Comparison of ENCODE assay signal across 20 cellular contexts in genomic region chr1:212024469-212025149, GRCh38. TPM values are rescaled to one million over a fixed set of nuclear protein-coding genes. Genes with fewer than 3 reads are reported as not detected.
A peak's percentile ranks its signal among the peaks of the same experiment; 100 is the strongest.
DNase-seq lines count a peak whose midpoint lies in the region; ATAC-seq, FAIRE-seq and TF ChIP-seq lines count a peak whose summit lies in the region.
"Had no signal": no experiment of that assay in that cellular context is flagged by ENCODE, and none has a peak within 500 bp of the region (broad histone marks: within the 10 kb centered on the region; RNA-seq: fewer than 3 reads in every experiment).

No MANE protein-coding gene starts in this region.

- intact Hi-C loops in activated CD4-positive, alpha-beta T cell treated with anti-CD3 and anti-CD28 coated beads for 36 hours (cut with DNase I, micrococcal nuclease), result no loop called here

- no peak for FAIRE-seq in A549 (lab: Jason Lieb, UNC)
- FAIRE-seq: GM12892, H1 had no signal

- POLR2A ChIA-PET in activated CD4-positive, alpha-beta T cell treated with anti-CD3 and anti-CD28 coated beads for 36 hours (lab: Charles Lee), result no interaction called here
- POLR2A ChIA-PET in A549 (lab: Yijun Ruan, JAX), result no interaction called here

- no peaks in the 10 kb centered on the region for H3K27me3 Mint-ChIP-seq in activated CD4-positive, alpha-beta T cell treated with anti-CD3 and anti-CD28 coated beads for 36 hours
- no peaks in the 10 kb centered on the region for H3K27me3 Mint-ChIP-seq in activated T-helper 17 cell treated with anti-CD3 and anti-CD28 coated beads, Interleukin-2, amount 50 U/mL, for 72 hours
- no peaks in the 10 kb centered on the region for H3K27me3 Mint-ChIP-seq in endodermal cell (ENCODE audit: insufficient read depth)
- H3K27me3 Mint-ChIP-seq: CD4-positive, alpha-beta memory T cell had no signal

- H3K27ac ChIP-seq in A549, result no peak overlapping the region
- no peak overlapping the region for H3K27ac ChIP-seq in endodermal cell (ENCODE audit: low read depth, low read length)
- H3K27ac ChIP-seq: GM23248 had no signal

- TF ChIP-seq POLR2A in A549 (IDR thresholded peaks at IDR 0.05; ENCODE audit: low read length), result no peak

- H3K4me1 ChIP-seq in A549, result peaks cover 34% of the 10 kb centered on the region
- H3K4me1 ChIP-seq in endodermal cell (ENCODE audit: control insufficient read depth, insufficient read depth, low read length), result no peaks in the 10 kb centered on the region

- peaks cover 9% of the 10 kb centered on the region; the same call in 1 of the 3 replicates for H3K9me3 ChIP-seq in A549
- H3K9me3 ChIP-seq in endodermal cell (ENCODE audit: control insufficient read depth, low read length), result peaks cover 29% of the 10 kb centered on the region

- H3K4me3 Mint-ChIP-seq in activated CD4-positive, alpha-beta T cell treated with anti-CD3 and anti-CD28 coated beads for 36 hours, result no peak overlapping the region
- H3K4me3 Mint-ChIP-seq in activated T-helper 17 cell treated with anti-CD3 and anti-CD28 coated beads, Interleukin-2, amount 50 U/mL, for 72 hours, result no peak overlapping the region
- H3K4me3 Mint-ChIP-seq in endodermal cell, result no peak overlapping the region
- H3K4me3 Mint-ChIP-seq: CD4-positive, alpha-beta memory T cell had no signal

- 94% methylated on average over 3 of the region's 3 CpGs for WGBS in A549 (ENCODE audit: missing lambda C conversion rate)
- WGBS in endodermal cell (ENCODE audit: insufficient coverage in 1 of 2, insufficient read length in 1 of 2), 2 experiments, result 98 to 100% methylated on average over 1 to 2 of the region's 3 CpGs

- TF ChIP-seq EP300 in A549 (IDR thresholded peaks at IDR 0.05), result no peak

- H3K4me3 ChIP-seq in A549, result no peak overlapping the region
- H3K4me3 ChIP-seq in endodermal cell (ENCODE audit: low read length), result peak overlapping the region; percentile 34
- H3K4me3 ChIP-seq: GM23248 had no signal

- ATAC-seq in activated CD4-positive, alpha-beta T cell treated with anti-CD3 and anti-CD28 coated beads for 36 hours, result peak; percentile 63
- ATAC-seq in A549 (no peak), GM21381 (IDR thresholded peaks at IDR 0.05; ENCODE audit: unreplicated experiment) (no peak)
- ATAC-seq in activated T-helper 17 cell treated with anti-CD3 and anti-CD28 coated beads, Interleukin-2, amount 50 U/mL, for 72 hours (replicated peaks), result peak; percentile 53

- no peak for TF ChIP-seq CTCF in A549 (IDR thresholded peaks at IDR 0.05)
- TF ChIP-seq CTCF in endodermal cell (conservative IDR thresholded peaks at IDR 0.05), result no peak

- H3K9ac ChIP-seq in endodermal cell (ENCODE audit: extremely low read depth, low read length, poor library complexity, severe bottlenecking), result no peak overlapping the region
- H3K9ac ChIP-seq: GM23248 had no signal

- H3K36me3 Mint-ChIP-seq in activated CD4-positive, alpha-beta T cell treated with anti-CD3 and anti-CD28 coated beads for 36 hours (ENCODE audit: low read depth), result peaks cover 31% of the 10 kb centered on the region
- H3K36me3 Mint-ChIP-seq in activated T-helper 17 cell treated with anti-CD3 and anti-CD28 coated beads, Interleukin-2, amount 50 U/mL, for 72 hours (ENCODE audit: low read depth), result peaks cover 28% of the 10 kb centered on the region
- H3K36me3 Mint-ChIP-seq in endodermal cell (ENCODE audit: low read depth), result peaks cover 31% of the 10 kb centered on the region

- no peak for TF ChIP-seq RAD21 in A549 (conservative IDR thresholded peaks at IDR 0.05 in 1 of 2, IDR thresholded peaks at IDR 0.05 in 1 of 2)

- H3K9me3 Mint-ChIP-seq in activated CD4-positive, alpha-beta T cell treated with anti-CD3 and anti-CD28 coated beads for 36 hours (ENCODE audit: low read depth), result peaks cover 11% of the 10 kb centered on the region
- H3K9me3 Mint-ChIP-seq in activated T-helper 17 cell treated with anti-CD3 and anti-CD28 coated beads, Interleukin-2, amount 50 U/mL, for 72 hours, result peaks cover 4% of the 10 kb centered on the region
- H3K9me3 Mint-ChIP-seq in endodermal cell, result peaks cover 22% of the 10 kb centered on the region

- peaks cover 16% of the 10 kb centered on the region for H3K4me1 Mint-ChIP-seq in activated CD4-positive, alpha-beta T cell treated with anti-CD3 and anti-CD28 coated beads for 36 hours
- H3K4me1 Mint-ChIP-seq in activated T-helper 17 cell treated with anti-CD3 and anti-CD28 coated beads, Interleukin-2, amount 50 U/mL, for 72 hours, result peaks cover 9% of the 10 kb centered on the region
- peaks cover 8% of the 10 kb centered on the region for H3K4me1 Mint-ChIP-seq in endodermal cell

- peaks cover 31% of the 10 kb centered on the region for H3K36me3 ChIP-seq in endodermal cell (ENCODE audit: control insufficient read depth, insufficient read depth, low read length)

- H3K27ac Mint-ChIP-seq in activated CD4-positive, alpha-beta T cell treated with anti-CD3 and anti-CD28 coated beads for 36 hours, result no peak overlapping the region
- no peak overlapping the region for H3K27ac Mint-ChIP-seq in activated T-helper 17 cell treated with anti-CD3 and anti-CD28 coated beads, Interleukin-2, amount 50 U/mL, for 72 hours
- H3K27ac Mint-ChIP-seq in endodermal cell, result no peak overlapping the region
- H3K27ac Mint-ChIP-seq: CD4-positive, alpha-beta memory T cell had no signal

- DNase-seq in activated CD4-positive, alpha-beta T cell treated with anti-CD3 and anti-CD28 coated beads for 36 hours, result no peak
- DNase-seq in activated CD4-positive, alpha-beta T cell treated with anti-CD3 and anti-CD28 coated beads for 1 hour, result no peak
- DNase-seq in A549 (ENCODE audit: low read depth in 1 of 2, low spot score in 1 of 2), result no peak
- DNase-seq in endodermal cell, result no peak
- DNase-seq in mesenteric fat pad (ENCODE audit: low spot score), result no peak
- DNase-seq: 8988T; C1 segment of cervical spinal cord; Calu3; CD4-positive, alpha-beta memory T cell; COR-L47; DMS53; DMS79 treated with DMSO at 0.1 percent for 48 hours; GF-D8; GM23248; H7; HCEC 1CT had no signal

- no peak overlapping the region for H3K4me2 ChIP-seq in A549

- H3K27me3 ChIP-seq in endodermal cell (ENCODE audit: control insufficient read depth, insufficient read depth, low read length, poor library complexity, severe bottlenecking), result no peaks in the 10 kb centered on the region

- CTCF ChIA-PET in activated CD4-positive, alpha-beta T cell treated with anti-CD3 and anti-CD28 coated beads for 36 hours (lab: Charles Lee), result interaction anchor here (0.9 to 3.4 kb wide), 2 partner anchors 11 to 12 kb away, joined by 3 to 18 read pairs; partner anchors contain the start of genes DTL and INTS7
- CTCF ChIA-PET in A549 (lab: Yijun Ruan, JAX), result interaction anchor here (1.0 to 8.6 kb wide), 2 partner anchors 9 to 12 kb away, joined by 3 to 72 read pairs; partner anchors contain the start of genes DTL and INTS7

TF ChIP-seq in A549, 52 proteins besides CTCF, POLR2A, EP300 and RAD21:
- peak; percentile 70; the same call in 1 of the 2 replicates for TF ChIP-seq KDM1A (IDR thresholded peaks at IDR 0.05; ENCODE audit: low read depth)
- TF ChIP-seq RNF2 (IDR thresholded peaks at IDR 0.05; ENCODE audit: borderline replicate concordance, low read depth), result no peak
- TF ChIP-seq MAZ (IDR thresholded peaks at IDR 0.05; ENCODE audit: borderline replicate concordance, low read depth, low read length), result no peak

RNA-seq across cellular contexts. Expression of gene INTS7, which starts 10.7 kb away (rescaled TPM):
- total RNA-seq in activated CD4-positive, alpha-beta T cell treated with anti-CD3 and anti-CD28 coated beads for 36 hours, result 10 to 100 TPM; 23.7 to 28.6 TPM
- polyA plus RNA-seq in A549 (2011; rRNA removed) (47.2 and 61.8 TPM in 2 replicates), A549 (2017; fragmentation: RNase III; extraction: RNeasy Plus Mini Kit Qiagen cat#74134 plus additional on column Dnase treatment) (21.5 to 23.3 TPM (median 22.0 TPM) in 3 replicates)
- polyA plus RNA-seq in A549 (2012; cell fraction: cytosol; rRNA removed), result 13.3 and 17.1 TPM in 2 replicates
- 9.0 and 9.9 TPM in 2 replicates for polyA plus RNA-seq in A549 (2012; cell fraction: nucleus; rRNA removed)
- polyA minus RNA-seq in A549 (2011; rRNA and poly(A)+ RNA removed), result 104 and 105 TPM in 2 replicates
- 10 to 100 TPM; 22.8 to 40.2 TPM for total RNA-seq in activated T-helper 17 cell treated with anti-CD3 and anti-CD28 coated beads, Interleukin-2, amount 50 U/mL, for 72 hours
- total RNA-seq in endodermal cell (10 to 100 TPM; 27.6 to 32.8 TPM), mesenteric fat pad (8.4 TPM)
- 22.5 TPM for polyA plus RNA-seq in endodermal cell (2013, experiment 1 of 2)
- 21.6 TPM for polyA plus RNA-seq in endodermal cell (2013, experiment 2 of 2)

RNA-seq across cellular contexts. Expression of gene DTL, which starts 10.9 kb away (rescaled TPM):
- total RNA-seq in activated CD4-positive, alpha-beta T cell treated with anti-CD3 and anti-CD28 coated beads for 36 hours, result 100 to 1,000 TPM in 1 of 2 experiments, 10 to 100 TPM in 1; 82.1 to 114 TPM
- polyA plus RNA-seq in A549 (2011; rRNA removed) (28.5 and 30.2 TPM in 2 replicates), A549 (2017; fragmentation: RNase III; extraction: RNeasy Plus Mini Kit Qiagen cat#74134 plus additional on column Dnase treatment) (22.0 to 25.1 TPM (median 22.3 TPM) in 3 replicates)
- 17.7 and 27.4 TPM in 2 replicates for polyA plus RNA-seq in A549 (2012; cell fraction: cytosol; rRNA removed)
- polyA plus RNA-seq in A549 (2012; cell fraction: nucleus; rRNA removed), result 20.6 and 27.2 TPM in 2 replicates
- polyA minus RNA-seq in A549 (2011; rRNA and poly(A)+ RNA removed), result 21.5 and 31.1 TPM in 2 replicates
- 10 to 100 TPM; 70.6 to 72.2 TPM for total RNA-seq in activated T-helper 17 cell treated with anti-CD3 and anti-CD28 coated beads, Interleukin-2, amount 50 U/mL, for 72 hours
- total RNA-seq in endodermal cell (10 to 100 TPM; 45.5 to 73.8 TPM), mesenteric fat pad (0.16 TPM)
- polyA plus RNA-seq in endodermal cell (2013, experiment 1 of 2), result 42.6 TPM
- polyA plus RNA-seq in endodermal cell (2013, experiment 2 of 2), result 30.9 TPM

Comparison
In these comparisons a context has a peak if more than half of its experiments do, and no peak if none do; other contexts are left out.
1. ATAC-seq: peak in activated CD4-positive, alpha-beta T cell treated with anti-CD3 and anti-CD28 coated beads for 36 hours (single experiment) and activated T-helper 17 cell treated with anti-CD3 and anti-CD28 coated beads, Interleukin-2, amount 50 U/mL, for 72 hours (single experiment); none in A549 (0 of 2) and GM21381 (single experiment).
2. RNA of gene DTL, which starts 10.9 kb away (total RNA-seq): 82.1 to 114 TPM in activated CD4-positive, alpha-beta T cell treated with anti-CD3 and anti-CD28 coated beads for 36 hours, 45.5 to 73.8 TPM in endodermal cell and 70.6 to 72.2 TPM in activated T-helper 17 cell treated with anti-CD3 and anti-CD28 coated beads, Interleukin-2, amount 50 U/mL, for 72 hours; 0.16 TPM in mesenteric fat pad (single experiment); every median in the first group is over 10 times any median in the second.